Comparison of ENCODE assay signal across 8 cellular contexts in genomic region chr5:103224118-103224893, GRCh38. TPM values are rescaled to one million over a fixed set of nuclear protein-coding genes. Genes with fewer than 3 reads are reported as not detected.
DNase-seq lines count a peak whose midpoint lies in the region; ATAC-seq lines count a peak whose summit lies in the region.

No MANE protein-coding gene starts in this region.

- ATAC-seq in GM21825 (IDR thresholded peaks at IDR 0.05; ENCODE audit: unreplicated experiment), result peak; percentile 92

- DNase-seq in NCI-H2196 (lab: John Stamatoyannopoulos, UW; ENCODE audit: unreplicated experiment) (peak; percentile 6), NCI-H2196 treated with DMSO at 0.1 percent for 48 hours (lab: John Stamatoyannopoulos, UW; ENCODE audit: unreplicated experiment) (no peak), HuH-7.5 (ENCODE audit: low spot score) (peak; percentile 9), RPMI7951 (ENCODE audit: low read depth) (peak; percentile 77), astrocyte of the hippocampus (ENCODE audit: low read depth, low spot score) (peak; percentile 73), iPS-NIHi11 (ENCODE audit: low spot score) (peak; percentile 63)
- DNase-seq in stimulated activated CD4-positive, alpha-beta T cell treated with anti-CD3 and anti-CD28 coated beads, Interleukin-1b, Interleukin-23, amount 100 ng/mL, for 4 hours (ENCODE audit: low read depth in 2 of 2), result peak; percentile 1 to 12

RNA-seq across cellular contexts. Expression of gene MACIR, which starts 34.3 kb away (rescaled TPM):
- 12.0 and 14.5 TPM in 2 replicates for total RNA-seq in RPMI7951 (2014; rRNA removed; shearing (Covaris generic))
